In genomic region chr10:77371848-77372247, GRCh38 we compare ENCODE assay signal across 1 cellular context.
TF ChIP-seq lines count a peak whose summit lies in the region.

No MANE protein-coding gene starts in this region.

TF ChIP-seq in A549, 52 proteins besides CTCF, POLR2A, EP300 and RAD21 (continued from another document):
- TF ChIP-seq REST (IDR thresholded peaks at IDR 0.05) (no peak), JUN (IDR thresholded peaks at IDR 0.05) (no peak), FOXS1 (CRISPR knock-in tag; IDR thresholded peaks at IDR 0.05) (no peak)
